8 cellular contexts compared by ENCODE assay signal in the genomic region with DNA sequence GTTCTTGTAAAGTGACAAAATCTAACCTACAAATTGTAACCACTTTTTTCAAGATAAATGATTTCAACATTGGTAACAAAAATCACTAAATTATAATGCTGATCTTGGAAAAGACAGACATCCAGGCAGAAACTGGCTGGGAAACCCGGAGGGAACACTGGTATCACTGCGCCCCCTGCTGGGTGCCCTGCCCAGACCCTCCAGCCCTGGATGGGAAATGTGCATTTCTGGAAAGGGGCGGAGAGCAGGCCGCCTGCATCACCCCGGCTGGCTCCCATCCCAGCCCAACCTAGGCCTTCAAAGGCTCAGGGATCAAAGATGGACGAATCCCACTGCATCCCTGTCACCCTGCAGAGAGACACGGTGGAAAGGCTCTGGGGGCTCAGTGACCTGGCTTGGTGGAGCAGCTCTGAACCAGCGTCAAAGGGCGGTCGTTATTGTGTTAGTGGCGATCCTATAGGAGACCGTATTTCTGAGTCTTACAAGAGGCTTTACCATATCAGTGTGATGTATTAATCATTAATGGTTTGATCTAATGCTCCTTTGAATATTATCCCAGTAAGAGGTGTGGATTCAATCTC. TPM values are rescaled to one million over a fixed set of nuclear protein-coding genes. Genes with fewer than 3 reads are reported as not detected.
DNase-seq lines count a peak whose midpoint lies in the region; ATAC-seq and TF ChIP-seq lines count a peak whose summit lies in the region.

No MANE protein-coding gene starts in this region.

- no peak for ATAC-seq in HG02973 (IDR thresholded peaks at IDR 0.05; ENCODE audit: unreplicated experiment)

- peaks cover 7% of the 10 kb centered on the region for H3K4me1 Mint-ChIP-seq in chondrocyte (ENCODE audit: low read depth)

- no peak overlapping the region for H3K27ac ChIP-seq in WERI-Rb-1

- H3K4me3 ChIP-seq in WERI-Rb-1 (ENCODE audit: low read depth, low read length): no peak overlapping the region

- DNase-seq in NCI-H510A treated with DMSO at 0.1 percent for 48 hours (lab: John Stamatoyannopoulos, UW) (peak; percentile 31), NCI-H510A (lab: John Stamatoyannopoulos, UW) (no peak), NCI-H1694 treated with DMSO at 0.1 percent for 48 hours (lab: John Stamatoyannopoulos, UW) (peak; percentile 71), WERI-Rb-1 (peak; percentile 82), chondrocyte (ENCODE audit: low spot score) (peak; percentile 82), kidney tubule cell (ENCODE audit: low spot score) (peak; percentile 73)
- peak; percentile 56 to 62 for DNase-seq in stimulated activated CD4-positive, alpha-beta T cell treated with anti-CD3 and anti-CD28 coated beads, Interleukin-2, amount 100 ng/mL, for 48 hours

- peaks cover 29% of the 10 kb centered on the region for H3K36me3 Mint-ChIP-seq in chondrocyte (ENCODE audit: low read depth)

- H3K36me3 ChIP-seq in WERI-Rb-1: peaks cover 6% of the 10 kb centered on the region; the same call in 1 of the 2 replicates

- no peak overlapping the region for H3K27ac Mint-ChIP-seq in chondrocyte (ENCODE audit: unreplicated experiment)

- peaks cover 3% of the 10 kb centered on the region for H3K9me3 ChIP-seq in WERI-Rb-1 (ENCODE audit: severe bottlenecking)

- TF ChIP-seq CTCF in WERI-Rb-1 (IDR thresholded peaks at IDR 0.05; ENCODE audit: low read depth, low read length): peak; percentile 92
- TF ChIP-seq CTCF in chondrocyte (IDR thresholded peaks at IDR 0.05): peak; percentile 97

- H3K4me3 Mint-ChIP-seq in chondrocyte (ENCODE audit: unreplicated experiment): no peak overlapping the region

- H3K27me3 ChIP-seq in WERI-Rb-1 (ENCODE audit: insufficient read depth, low read depth, severe bottlenecking): no peaks in the 10 kb centered on the region

- H3K27me3 Mint-ChIP-seq in chondrocyte (ENCODE audit: low read depth): no peaks in the 10 kb centered on the region

- no peaks in the 10 kb centered on the region for H3K9me3 Mint-ChIP-seq in chondrocyte (ENCODE audit: low read depth)

RNA-seq across cellular contexts. Expression of a gene that starts 37.3 kb away (rescaled TPM):
- 34.8 to 51.6 TPM (median 44.0 TPM) in 3 replicates for total RNA-seq in chondrocyte

RNA-seq across cellular contexts. Expression of a gene that starts 37.3 kb away (rescaled TPM):
- 12.4 to 18.0 TPM (median 15.6 TPM) in 3 replicates for total RNA-seq in chondrocyte
